Comparison of ENCODE assay signal across 20 cellular contexts in the genomic region with DNA sequence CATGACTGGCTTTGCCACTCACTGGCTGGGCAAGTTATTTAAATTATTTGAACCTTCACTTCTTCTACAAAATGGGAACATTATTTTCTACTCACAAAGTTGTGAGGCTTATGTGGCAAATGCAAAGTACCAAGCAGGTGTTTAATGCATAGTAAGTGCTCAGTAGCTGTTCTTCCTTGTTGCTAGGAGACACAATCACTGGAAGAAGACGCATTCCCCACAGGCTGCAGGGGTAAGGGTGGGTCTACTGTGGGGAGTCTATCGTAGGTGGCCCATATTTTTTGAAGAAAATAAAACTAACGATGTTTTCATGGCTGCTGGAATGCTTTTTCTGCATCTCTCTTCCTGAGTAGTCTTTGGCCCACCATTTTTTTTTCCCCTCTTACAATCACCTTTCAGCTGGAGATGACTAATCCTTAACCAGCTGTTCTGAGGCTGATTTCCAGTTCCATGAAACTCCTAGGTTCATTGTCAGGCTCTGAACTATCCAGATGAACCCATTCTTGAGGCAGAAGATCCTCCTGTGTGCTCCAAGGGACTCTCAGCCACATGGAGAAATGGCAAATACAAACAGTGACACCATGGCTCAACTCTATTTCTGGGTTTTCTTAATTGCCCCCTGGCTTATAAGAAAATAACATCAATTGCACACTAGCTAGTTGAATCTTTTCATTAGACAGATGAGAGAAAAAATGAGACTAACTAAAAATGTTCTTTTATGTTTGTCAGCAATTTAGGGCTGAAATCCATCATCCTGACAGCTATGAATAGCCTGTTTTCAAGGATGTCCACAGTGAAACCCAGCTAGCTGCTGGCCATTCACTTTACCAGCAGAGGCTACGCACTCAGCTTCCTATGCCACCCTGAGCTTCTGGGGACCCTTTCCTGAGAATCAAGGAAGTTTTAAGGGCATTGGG.
A peak's percentile ranks its signal among the peaks of the same experiment; 100 is the strongest.
DNase-seq lines count a peak whose midpoint lies in the region; ATAC-seq, FAIRE-seq and TF ChIP-seq lines count a peak whose summit lies in the region.
"Had no signal": no experiment of that assay in that cellular context is flagged by ENCODE, and none has a peak within 500 bp of the region (broad histone marks: within the 10 kb centered on the region; RNA-seq: fewer than 3 reads in every experiment).

No MANE protein-coding gene starts in this region.

- no peaks in the 10 kb centered on the region for H3K36me3 ChIP-seq in astrocyte (ENCODE audit: insufficient read depth, low read length)
- no peaks in the 10 kb centered on the region for H3K36me3 ChIP-seq in smooth muscle cell (ENCODE audit: low read depth)
- H3K36me3 ChIP-seq in gastrocnemius medialis = no peaks in the 10 kb centered on the region

- H3K27ac Mint-ChIP-seq in natural killer cell treated with Interleukin-12 subunit alpha and Interleukin-12 subunit beta and Interleukin-15 and Interleukin-18, amount 100 ng/mL, for 72 hours = peak overlapping the region; percentile 36 to 59
- H3K27ac Mint-ChIP-seq in natural killer cell (no peak overlapping the region), astrocyte (ENCODE audit: unreplicated experiment) (no peak overlapping the region)
- no peak overlapping the region for H3K27ac Mint-ChIP-seq in effector memory CD8-positive, alpha-beta T cell
- H3K27ac Mint-ChIP-seq: activated T-helper 17 cell treated with anti-CD3 and anti-CD28 coated beads, Interleukin-2, amount 50 U/mL, for 72 hours had no signal

- no peak for ATAC-seq in natural killer cell treated with Interleukin-12 subunit alpha and Interleukin-12 subunit beta and Interleukin-15 and Interleukin-18, amount 100 ng/mL, for 72 hours
- ATAC-seq in natural killer cell (no peak), HG03103 (IDR thresholded peaks at IDR 0.05; ENCODE audit: low read depth, unreplicated experiment) (peak; percentile 9), HG03196 (IDR thresholded peaks at IDR 0.05; ENCODE audit: unreplicated experiment) (no peak), gastrocnemius medialis (no peak)
- ATAC-seq in effector memory CD8-positive, alpha-beta T cell (replicated peaks) = no peak

- peaks cover 3% of the 10 kb centered on the region for H3K4me1 ChIP-seq in astrocyte (ENCODE audit: insufficient read depth, low read length)
- H3K4me1 ChIP-seq in smooth muscle cell (ENCODE audit: low read depth) = peaks cover 5% of the 10 kb centered on the region
- peaks cover 23 to 43% of the 10 kb centered on the region in 2 donors for H3K4me1 ChIP-seq in gastrocnemius medialis
- H3K4me1 ChIP-seq: testis had no signal

- TF ChIP-seq CTCF in natural killer cell (IDR thresholded peaks at IDR 0.05) = no peak
- no peak for TF ChIP-seq CTCF in astrocyte (IDR thresholded peaks at IDR 0.05; ENCODE audit: insufficient read depth, low read depth, low read length)
- no peak for TF ChIP-seq CTCF in smooth muscle cell (IDR thresholded peaks at IDR 0.05; ENCODE audit: borderline replicate concordance, insufficient read depth, poor library complexity, severe bottlenecking)
- TF ChIP-seq CTCF in gastrocnemius medialis (IDR thresholded peaks at IDR 0.05 in 4 of 5, conservative IDR thresholded peaks at IDR 0.05 in 1 of 5) = no peak

- H4K20me1 ChIP-seq in astrocyte (ENCODE audit: insufficient read depth, low read length) = no peaks in the 10 kb centered on the region
- no peaks in the 10 kb centered on the region for H4K20me1 ChIP-seq in smooth muscle cell (ENCODE audit: low read depth)

- H3K4me3 ChIP-seq in astrocyte (ENCODE audit: insufficient read depth, low read depth, low read length) = no peak overlapping the region
- no peak overlapping the region for H3K4me3 ChIP-seq in smooth muscle cell
- no peak overlapping the region for H3K4me3 ChIP-seq in gastrocnemius medialis
- H3K4me3 ChIP-seq: testis had no signal

- H3K4me1 Mint-ChIP-seq in natural killer cell treated with Interleukin-12 subunit alpha and Interleukin-12 subunit beta and Interleukin-15 and Interleukin-18, amount 100 ng/mL, for 72 hours (ENCODE audit: low read depth in 2 of 2) = peaks cover 15 to 24% of the 10 kb centered on the region in 2 donors
- H3K4me1 Mint-ChIP-seq in natural killer cell (no peaks in the 10 kb centered on the region), astrocyte (ENCODE audit: low read depth, unreplicated experiment) (peaks cover 28% of the 10 kb centered on the region)
- H3K4me1 Mint-ChIP-seq in effector memory CD8-positive, alpha-beta T cell (ENCODE audit: low read depth in 2 of 2) = no peaks in the 10 kb centered on the region

- peaks cover 2% of the 10 kb centered on the region for H3K9me3 Mint-ChIP-seq in natural killer cell treated with Interleukin-12 subunit alpha and Interleukin-12 subunit beta and Interleukin-15 and Interleukin-18, amount 100 ng/mL, for 72 hours
- H3K9me3 Mint-ChIP-seq in natural killer cell (no peaks in the 10 kb centered on the region), astrocyte (ENCODE audit: unreplicated experiment) (no peaks in the 10 kb centered on the region)
- H3K9me3 Mint-ChIP-seq in effector memory CD8-positive, alpha-beta T cell = no peaks in the 10 kb centered on the region
- H3K9me3 Mint-ChIP-seq: activated T-helper 17 cell treated with anti-CD3 and anti-CD28 coated beads, Interleukin-2, amount 50 U/mL, for 72 hours; neural crest cell had no signal

- TF ChIP-seq POLR2A in gastrocnemius medialis (IDR thresholded peaks at IDR 0.05) = no peak

- peaks cover 0 to 7% of the 10 kb centered on the region in 2 donors for H3K27me3 Mint-ChIP-seq in natural killer cell treated with Interleukin-12 subunit alpha and Interleukin-12 subunit beta and Interleukin-15 and Interleukin-18, amount 100 ng/mL, for 72 hours
- H3K27me3 Mint-ChIP-seq in natural killer cell (ENCODE audit: low read depth in 2 of 2) (no peaks in the 10 kb centered on the region), astrocyte (ENCODE audit: low read depth, unreplicated experiment) (peaks cover 23% of the 10 kb centered on the region)
- peaks cover 0 to 17% of the 10 kb centered on the region in 2 donors for H3K27me3 Mint-ChIP-seq in effector memory CD8-positive, alpha-beta T cell

- 93% methylated on average over 4 of the region's 4 CpGs for WGBS in smooth muscle cell (ENCODE audit: low lambda C conversion rate)

- no peak for DNase-seq in natural killer cell treated with Interleukin-12 subunit alpha and Interleukin-12 subunit beta and Interleukin-15 and Interleukin-18, amount 100 ng/mL, for 72 hours (ENCODE audit: low spot score)
- DNase-seq in natural killer cell (no peak), astrocyte (ENCODE audit: low read depth) (peak; percentile 14), smooth muscle cell (lab: John Stamatoyannopoulos, UW; ENCODE audit: unreplicated experiment) (no peak), gastrocnemius medialis (no peak)
- no peak for DNase-seq in effector memory CD8-positive, alpha-beta T cell
- DNase-seq: amniotic stem cell; GOT3; IMR-90; NCI-H1092 treated with DMSO at 0.1 percent for 48 hours; NCI-H510A treated with DMSO at 0.1 percent for 48 hours; SK-N-SH; stimulated activated CD4-positive, alpha-beta T cell treated with anti-CD3 and anti-CD28 coated beads, Interleukin-1b, Interleukin-23, amount 100 ng/mL, for 48 hours; testis had no signal

- no peak overlapping the region for H3K9ac ChIP-seq in astrocyte (ENCODE audit: low read length)
- H3K9ac ChIP-seq in smooth muscle cell (ENCODE audit: low read depth) = no peak overlapping the region
- H3K9ac ChIP-seq: SK-N-SH had no signal

- H3K4me3 Mint-ChIP-seq in natural killer cell treated with Interleukin-12 subunit alpha and Interleukin-12 subunit beta and Interleukin-15 and Interleukin-18, amount 100 ng/mL, for 72 hours = peak overlapping the region; percentile 51
- no peak overlapping the region for H3K4me3 Mint-ChIP-seq in natural killer cell
- H3K4me3 Mint-ChIP-seq in astrocyte (ENCODE audit: unreplicated experiment) = no peak overlapping the region
- no peak overlapping the region for H3K4me3 Mint-ChIP-seq in effector memory CD8-positive, alpha-beta T cell
- H3K4me3 Mint-ChIP-seq: activated T-helper 17 cell treated with anti-CD3 and anti-CD28 coated beads, Interleukin-2, amount 50 U/mL, for 72 hours; neural crest cell had no signal

- no peak for FAIRE-seq in astrocyte (lab: Jason Lieb, UNC)
- FAIRE-seq: endothelial cell of umbilical vein, frontal cortex had no signal

- H3K36me3 Mint-ChIP-seq in natural killer cell treated with Interleukin-12 subunit alpha and Interleukin-12 subunit beta and Interleukin-15 and Interleukin-18, amount 100 ng/mL, for 72 hours = no peaks in the 10 kb centered on the region
- H3K36me3 Mint-ChIP-seq in natural killer cell (no peaks in the 10 kb centered on the region), astrocyte (ENCODE audit: low read depth, unreplicated experiment) (peaks cover 2% of the 10 kb centered on the region)
- H3K36me3 Mint-ChIP-seq in effector memory CD8-positive, alpha-beta T cell (ENCODE audit: insufficient read depth) = peaks cover 4% of the 10 kb centered on the region

- intact Hi-C loops in natural killer cell (cut with micrococcal nuclease) (no loop called here), gastrocnemius medialis (cut with DNase I; ENCODE audit: low total_unique reads) (no loop called here)

- H3K9me3 ChIP-seq in astrocyte (ENCODE audit: insufficient read depth, low read depth, low read length) (no peaks in the 10 kb centered on the region), smooth muscle cell (replicated peaks; ENCODE audit: low read depth) (no peaks in the 10 kb centered on the region), gastrocnemius medialis (no peaks in the 10 kb centered on the region)
- H3K9me3 ChIP-seq: SK-N-SH, testis had no signal

- no peaks in the 10 kb centered on the region for H3K79me2 ChIP-seq in astrocyte (ENCODE audit: insufficient read depth, low read length)
- H3K79me2 ChIP-seq in smooth muscle cell (ENCODE audit: low read depth) = no peaks in the 10 kb centered on the region

- H3K4me2 ChIP-seq in astrocyte (ENCODE audit: low read length) (no peak overlapping the region), smooth muscle cell (peak overlapping the region; percentile 9)
- H3K4me2 ChIP-seq: SK-N-SH had no signal

- in situ Hi-C loops in gastrocnemius medialis (cut with MboI; ENCODE audit: low sequenced_read_pairs in 4 of 4) = no loop called here

- no peak overlapping the region for H3K27ac ChIP-seq in astrocyte (ENCODE audit: low read depth, low read length)
- peak overlapping the region; percentile 42 for H3K27ac ChIP-seq in smooth muscle cell (ENCODE audit: low read depth)
- peak overlapping the region in 2 of 4 donors; percentile 55 to 93 for H3K27ac ChIP-seq in gastrocnemius medialis
- H3K27ac ChIP-seq: testis had no signal

- H3K27me3 ChIP-seq in astrocyte (ENCODE audit: insufficient read depth, low read length) (no peaks in the 10 kb centered on the region), smooth muscle cell (ENCODE audit: low read depth) (no peaks in the 10 kb centered on the region), gastrocnemius medialis (no peaks in the 10 kb centered on the region)
- H3K27me3 ChIP-seq: testis had no signal

- H2AFZ ChIP-seq in astrocyte (ENCODE audit: low read depth, low read length) (no peak overlapping the region), smooth muscle cell (ENCODE audit: low read depth) (no peak overlapping the region)

- no peaks in the 10 kb centered on the region for H3F3A ChIP-seq in smooth muscle cell (ENCODE audit: low read depth)

Comparison
In these comparisons a context has a peak if more than half of its experiments do, and no peak if none do; other contexts are left out.
1. H3K27ac Mint-ChIP-seq: peak in natural killer cell treated with Interleukin-12 subunit alpha and Interleukin-12 subunit beta and Interleukin-15 and Interleukin-18, amount 100 ng/mL, for 72 hours (2 of 2); none in natural killer cell (0 of 2), astrocyte (single experiment) and effector memory CD8-positive, alpha-beta T cell (0 of 2).